ENCODE assay signal across 7 cellular contexts in the genomic region with DNA sequence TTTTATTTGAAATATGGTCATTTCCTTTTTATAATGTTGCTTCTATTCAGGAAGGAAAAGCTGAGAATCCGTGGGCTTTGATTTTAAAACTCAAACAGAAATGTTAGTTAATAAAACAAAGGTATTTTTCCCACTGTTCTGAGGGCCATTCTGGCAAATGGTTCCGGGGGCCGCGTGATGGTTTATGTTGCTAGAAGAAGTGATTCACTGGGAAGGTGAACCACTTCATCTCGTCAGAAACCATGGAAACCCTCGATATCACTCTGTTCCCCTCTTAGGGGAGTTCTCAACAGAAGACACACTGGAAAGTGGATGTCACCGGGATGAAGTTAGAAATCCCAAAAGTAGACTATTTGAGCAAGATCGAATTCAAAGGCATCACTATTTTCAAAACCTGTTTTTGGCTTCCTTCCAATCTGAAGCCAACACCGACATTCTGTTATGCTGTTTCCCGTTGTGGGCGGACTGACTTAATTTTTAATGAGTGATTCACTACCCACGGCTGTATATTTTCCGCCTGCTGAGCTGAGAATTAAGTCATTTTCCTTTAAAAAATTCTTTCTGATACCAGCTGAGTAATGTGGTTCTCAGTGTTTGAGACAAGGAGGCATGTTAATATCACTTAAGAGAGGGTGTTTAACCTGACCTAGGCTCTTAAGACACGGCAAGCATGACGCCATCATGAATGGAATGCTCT.
DNase-seq lines count a peak whose midpoint lies in the region; TF ChIP-seq lines count a peak whose summit lies in the region.

No MANE protein-coding gene starts in this region.

- DNase-seq in HS-5 (ENCODE audit: low read depth) (peak; percentile 80), activated T-cell treated with anti-CD3 and anti-CD28 coated beads for 4 hours (peak; percentile 53), left ventricle myocardium inferior (no peak), HFFc6 (no peak), type B pancreatic cell (ENCODE audit: extremely low spot score, unreplicated experiment) (no peak), RPMI8226 (no peak)
- DNase-seq in stimulated activated CD8-positive, alpha-beta memory T cell treated with anti-CD3 and anti-CD28 coated beads, Interleukin-12 subunit alpha, Interleukin-12 subunit beta, amount 100 ng/mL, for 4 hours (ENCODE audit: low read depth): peak; percentile 27

- no peaks in the 10 kb centered on the region for H3K36me3 ChIP-seq in left ventricle myocardium inferior

- intact Hi-C loops in left ventricle myocardium inferior (cut with micrococcal nuclease): no loop called here

- H3K36me3 Mint-ChIP-seq in HFFc6 (ENCODE audit: low read depth): no peaks in the 10 kb centered on the region
- no peaks in the 10 kb centered on the region for H3K36me3 Mint-ChIP-seq in type B pancreatic cell

- no peaks in the 10 kb centered on the region for H3K27me3 ChIP-seq in left ventricle myocardium inferior (ENCODE audit: low read depth)

- H3K9me3 Mint-ChIP-seq in HFFc6: peaks cover 13% of the 10 kb centered on the region
- no peaks in the 10 kb centered on the region for H3K9me3 Mint-ChIP-seq in type B pancreatic cell

- H3K4me3 ChIP-seq in left ventricle myocardium inferior: peak overlapping the region; percentile 0

- H3K27me3 Mint-ChIP-seq in HFFc6 (ENCODE audit: insufficient read depth): peaks cover 5% of the 10 kb centered on the region
- peaks cover 5% of the 10 kb centered on the region for H3K27me3 Mint-ChIP-seq in type B pancreatic cell

- H3K27ac ChIP-seq in left ventricle myocardium inferior (replicated peaks): peak overlapping the region; percentile 53

- peaks cover 11% of the 10 kb centered on the region; the same call in 1 of the 2 replicates for H3K4me1 Mint-ChIP-seq in HFFc6 (ENCODE audit: low read depth)
- peaks cover 16% of the 10 kb centered on the region for H3K4me1 Mint-ChIP-seq in type B pancreatic cell (ENCODE audit: unreplicated experiment)

- H3K9me3 ChIP-seq in left ventricle myocardium inferior (replicated peaks): no peaks in the 10 kb centered on the region

- TF ChIP-seq CTCF in left ventricle myocardium inferior (IDR thresholded peaks at IDR 0.05; ENCODE audit: borderline replicate concordance) (no peak), HFFc6 (IDR thresholded peaks at IDR 0.05) (no peak), type B pancreatic cell (conservative IDR thresholded peaks at IDR 0.05) (no peak)

- no peak overlapping the region for H3K27ac Mint-ChIP-seq in HFFc6
- no peak overlapping the region for H3K27ac Mint-ChIP-seq in type B pancreatic cell

- H3K4me3 Mint-ChIP-seq in HFFc6 (no peak overlapping the region), type B pancreatic cell (no peak overlapping the region)

- H3K4me1 ChIP-seq in left ventricle myocardium inferior: peaks cover 57% of the 10 kb centered on the region

Comparison
In these comparisons a context has a peak if more than half of its experiments do, and no peak if none do; other contexts are left out.
1. DNase-seq: peak in HS-5 (single experiment), activated T-cell treated with anti-CD3 and anti-CD28 coated beads for 4 hours (single experiment) and stimulated activated CD8-positive, alpha-beta memory T cell treated with anti-CD3 and anti-CD28 coated beads, Interleukin-12 subunit alpha, Interleukin-12 subunit beta, amount 100 ng/mL, for 4 hours (single experiment); none in left ventricle myocardium inferior (single experiment), HFFc6 (single experiment), type B pancreatic cell (single experiment) and RPMI8226 (single experiment).